33 cellular contexts compared by ENCODE assay signal in the genomic region with DNA sequence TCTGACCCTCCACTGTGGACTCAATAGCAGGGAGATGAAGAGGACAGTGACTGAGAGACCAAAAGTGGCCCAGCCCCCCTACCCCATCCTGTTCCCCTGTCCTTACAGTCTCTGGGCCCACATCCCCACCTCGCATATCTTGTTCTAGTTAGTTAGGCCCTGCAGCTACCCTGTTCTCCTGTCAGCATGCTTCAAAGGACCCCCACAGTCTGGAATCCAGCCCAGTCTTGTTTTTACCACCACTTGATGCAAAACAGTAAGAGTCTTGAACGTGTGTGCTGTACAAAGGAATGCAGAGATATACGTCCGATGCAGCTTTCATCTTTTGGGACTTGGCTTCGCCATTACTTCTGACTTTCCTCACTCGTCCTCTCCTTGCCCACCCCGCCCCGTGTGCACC. TPM values are rescaled to one million over a fixed set of nuclear protein-coding genes. Genes with fewer than 3 reads are reported as not detected.
DNase-seq lines count a peak whose midpoint lies in the region; ATAC-seq and TF ChIP-seq lines count a peak whose summit lies in the region.
"Had no signal": no experiment of that assay in that cellular context is flagged by ENCODE, and none has a peak within 500 bp of the region (broad histone marks: within the 10 kb centered on the region; RNA-seq: fewer than 3 reads in every experiment).

No MANE protein-coding gene starts in this region.

- CTCF ChIA-PET in PC-3 (lab: Charles Lee): no interaction called here

- BruUV-seq in PC-3 (replicated peaks; lab: Mats Ljungman, UMichigan): no TSS peak

- no peak overlapping the region for H3K4me2 ChIP-seq in PC-3 (ENCODE audit: low read length)

- H3K9me3 ChIP-seq in PC-3 (ENCODE audit: low read length): no peaks in the 10 kb centered on the region
- H3K9me3 ChIP-seq: HAP-1, prostate gland, upper lobe of left lung had no signal

- H3K36me3 Mint-ChIP-seq in activated naive CD8-positive, alpha-beta T cell: peaks cover 7% of the 10 kb centered on the region
- H3K36me3 Mint-ChIP-seq in activated naive CD8-positive, alpha-beta T cell treated with anti-CD3 and anti-CD28 coated beads for 36 hours: peaks cover 18% of the 10 kb centered on the region
- H3K36me3 Mint-ChIP-seq in activated T-helper 17 cell treated with anti-CD3 and anti-CD28 coated beads, Interleukin-2, amount 50 U/mL, for 72 hours (ENCODE audit: low read depth): peaks cover 100% of the 10 kb centered on the region
- H3K36me3 Mint-ChIP-seq in chondrocyte (ENCODE audit: low read depth): peaks cover 61% of the 10 kb centered on the region
- H3K36me3 Mint-ChIP-seq in stimulated activated naive B cell treated with anti-CD40 and anti-IgM and Interleukin-4, amounts not matched to agents 10 μg/mL and 1 μg/mL and 100 μg/mL, for 72 hours: peaks cover 66 to 82% of the 10 kb centered on the region in 2 donors
- H3K36me3 Mint-ChIP-seq: natural killer cell had no signal

- DNase-seq in activated naive CD8-positive, alpha-beta T cell treated with anti-CD3 and anti-CD28 coated beads for 36 hours: no peak
- DNase-seq in chondrocyte (ENCODE audit: low spot score) (no peak), NCI-H1417 (lab: John Stamatoyannopoulos, UW) (no peak), GDM1 (lab: John Stamatoyannopoulos, UW) (no peak), PC-3 (no peak)
- DNase-seq in stimulated activated naive B cell treated with anti-CD40 and anti-IgM and Interleukin-4, amounts not matched to agents 10 μg/mL and 1 μg/mL and 100 μg/mL, for 72 hours: no peak
- DNase-seq: ACHN; activated CD4-positive, alpha-beta T cell treated with anti-CD3 and anti-CD28 coated beads, Interleukin-2, amount 50 U/mL, for 1 hour; activated CD8-positive, alpha-beta memory T cell treated with anti-CD3 and anti-CD28 coated beads, Interleukin-2, amount 10 ng/mL, durations not matched to agents 7 days and 5 days; activated T-cell treated with anti-CD3 and anti-CD28 coated beads, Interleukin-2, amount 50 U/mL, for 72 hours; brain microvascular endothelial cell; effector CD4-positive, alpha-beta T cell; hypothalamus; left cardiac atrium; natural killer cell; NCI-H1694 treated with DMSO at 0.1 percent for 48 hours; NCI-H2171; NCI-H82; SIG-M5; substantia nigra; upper lobe of left lung had no signal

- H3K79me2 ChIP-seq in PC-3 (ENCODE audit: low read length): no peaks in the 10 kb centered on the region

- H3K4me1 Mint-ChIP-seq in activated naive CD8-positive, alpha-beta T cell (ENCODE audit: low read depth): peaks cover 4% of the 10 kb centered on the region
- H3K4me1 Mint-ChIP-seq in activated naive CD8-positive, alpha-beta T cell treated with anti-CD3 and anti-CD28 coated beads for 36 hours: no peaks in the 10 kb centered on the region
- peaks cover 8% of the 10 kb centered on the region for H3K4me1 Mint-ChIP-seq in activated T-helper 17 cell treated with anti-CD3 and anti-CD28 coated beads, Interleukin-2, amount 50 U/mL, for 72 hours
- H3K4me1 Mint-ChIP-seq in chondrocyte (ENCODE audit: low read depth): no peaks in the 10 kb centered on the region
- H3K4me1 Mint-ChIP-seq in stimulated activated naive B cell treated with anti-CD40 and anti-IgM and Interleukin-4, amounts not matched to agents 10 μg/mL and 1 μg/mL and 100 μg/mL, for 72 hours: peaks cover 0 to 6% of the 10 kb centered on the region in 2 donors
- H3K4me1 Mint-ChIP-seq: activated CD8-positive, alpha-beta memory T cell treated with anti-CD3 and anti-CD28 coated beads, Interleukin-2, amount 10 ng/mL, durations not matched to agents 7 days and 5 days; B cell; stimulated activated memory B cell treated with anti-CD40 and anti-IgM and Interleukin-4, amounts not matched to agents 10 μg/mL and 1 μg/mL and 100 μg/mL, for 72 hours; WTC11 had no signal

- H2AFZ ChIP-seq in PC-3 (ENCODE audit: low read length): no peak overlapping the region

- POLR2A ChIA-PET in PC-3 (lab: Charles Lee; ENCODE audit: unreplicated experiment): no interaction called here

- peaks cover 16% of the 10 kb centered on the region for H3K36me3 ChIP-seq in PC-3 (ENCODE audit: low read depth, low read length)

- no peaks in the 10 kb centered on the region for H3F3A ChIP-seq in PC-3 (ENCODE audit: low read length, unreplicated experiment)

- no peaks in the 10 kb centered on the region for H3K27me3 Mint-ChIP-seq in activated naive CD8-positive, alpha-beta T cell
- H3K27me3 Mint-ChIP-seq in activated naive CD8-positive, alpha-beta T cell treated with anti-CD3 and anti-CD28 coated beads for 36 hours: no peaks in the 10 kb centered on the region
- H3K27me3 Mint-ChIP-seq in activated T-helper 17 cell treated with anti-CD3 and anti-CD28 coated beads, Interleukin-2, amount 50 U/mL, for 72 hours: no peaks in the 10 kb centered on the region
- H3K27me3 Mint-ChIP-seq in chondrocyte (ENCODE audit: low read depth): no peaks in the 10 kb centered on the region
- H3K27me3 Mint-ChIP-seq in stimulated activated naive B cell treated with anti-CD40 and anti-IgM and Interleukin-4, amounts not matched to agents 10 μg/mL and 1 μg/mL and 100 μg/mL, for 72 hours: no peaks in the 10 kb centered on the region
- H3K27me3 Mint-ChIP-seq: activated CD8-positive, alpha-beta memory T cell treated with anti-CD3 and anti-CD28 coated beads, Interleukin-2, amount 10 ng/mL, durations not matched to agents 7 days and 5 days; B cell; stimulated activated memory B cell treated with anti-CD40 and anti-IgM and Interleukin-4, amounts not matched to agents 10 μg/mL and 1 μg/mL and 100 μg/mL, for 72 hours had no signal

- no peaks in the 10 kb centered on the region for H4K20me1 ChIP-seq in PC-3 (ENCODE audit: low read length)

- no peak overlapping the region for H3K4me3 ChIP-seq in PC-3 (ENCODE audit: low read length)
- H3K4me3 ChIP-seq: HAP-1, lung, prostate gland, upper lobe of left lung had no signal

- intact Hi-C loops in PC-3 (cut with micrococcal nuclease): no loop called here

- no peaks in the 10 kb centered on the region for H3K27me3 ChIP-seq in PC-3 (ENCODE audit: low read length)
- H3K27me3 ChIP-seq: brain microvascular endothelial cell, upper lobe of left lung had no signal

- H3K9ac ChIP-seq in PC-3 (ENCODE audit: low read length): no peak overlapping the region

- TF ChIP-seq CTCF in chondrocyte (IDR thresholded peaks at IDR 0.05): no peak
- TF ChIP-seq CTCF in PC-3 (conservative IDR thresholded peaks at IDR 0.05; ENCODE audit: low read depth, low read length): no peak

- peak overlapping the region; percentile 41 for H3K27ac Mint-ChIP-seq in activated naive CD8-positive, alpha-beta T cell
- H3K27ac Mint-ChIP-seq in activated naive CD8-positive, alpha-beta T cell treated with anti-CD3 and anti-CD28 coated beads for 36 hours: no peak overlapping the region
- H3K27ac Mint-ChIP-seq in activated T-helper 17 cell treated with anti-CD3 and anti-CD28 coated beads, Interleukin-2, amount 50 U/mL, for 72 hours: peak overlapping the region; percentile 78
- H3K27ac Mint-ChIP-seq in chondrocyte (ENCODE audit: unreplicated experiment): peak overlapping the region; percentile 59
- peak overlapping the region; percentile 87 for H3K27ac Mint-ChIP-seq in stimulated activated naive B cell treated with anti-CD40 and anti-IgM and Interleukin-4, amounts not matched to agents 10 μg/mL and 1 μg/mL and 100 μg/mL, for 72 hours
- H3K27ac Mint-ChIP-seq: B cell; stimulated activated memory B cell treated with anti-CD40 and anti-IgM and Interleukin-4, amounts not matched to agents 10 μg/mL and 1 μg/mL and 100 μg/mL, for 72 hours had no signal

- no peaks in the 10 kb centered on the region for H3K9me3 Mint-ChIP-seq in activated naive CD8-positive, alpha-beta T cell (ENCODE audit: low read depth)
- no peaks in the 10 kb centered on the region for H3K9me3 Mint-ChIP-seq in activated naive CD8-positive, alpha-beta T cell treated with anti-CD3 and anti-CD28 coated beads for 36 hours
- no peaks in the 10 kb centered on the region for H3K9me3 Mint-ChIP-seq in activated T-helper 17 cell treated with anti-CD3 and anti-CD28 coated beads, Interleukin-2, amount 50 U/mL, for 72 hours
- H3K9me3 Mint-ChIP-seq in chondrocyte (ENCODE audit: low read depth): no peaks in the 10 kb centered on the region
- no peaks in the 10 kb centered on the region for H3K9me3 Mint-ChIP-seq in stimulated activated naive B cell treated with anti-CD40 and anti-IgM and Interleukin-4, amounts not matched to agents 10 μg/mL and 1 μg/mL and 100 μg/mL, for 72 hours
- H3K9me3 Mint-ChIP-seq: activated T-cell treated with anti-CD3 and anti-CD28 coated beads, Interleukin-2, amount 50 U/mL, for 72 hours; natural killer cell; stimulated activated memory B cell treated with anti-CD40 and anti-IgM and Interleukin-4, amounts not matched to agents 10 μg/mL and 1 μg/mL and 100 μg/mL, for 72 hours; WTC11 had no signal

- H3K9me2 ChIP-seq in PC-3 (replicated peaks; ENCODE audit: low read length): no peaks in the 10 kb centered on the region

- H3K4me3 Mint-ChIP-seq in activated naive CD8-positive, alpha-beta T cell: no peak overlapping the region
- no peak overlapping the region for H3K4me3 Mint-ChIP-seq in activated naive CD8-positive, alpha-beta T cell treated with anti-CD3 and anti-CD28 coated beads for 36 hours
- H3K4me3 Mint-ChIP-seq in activated T-helper 17 cell treated with anti-CD3 and anti-CD28 coated beads, Interleukin-2, amount 50 U/mL, for 72 hours: no peak overlapping the region
- no peak overlapping the region for H3K4me3 Mint-ChIP-seq in chondrocyte (ENCODE audit: unreplicated experiment)
- H3K4me3 Mint-ChIP-seq in stimulated activated naive B cell treated with anti-CD40 and anti-IgM and Interleukin-4, amounts not matched to agents 10 μg/mL and 1 μg/mL and 100 μg/mL, for 72 hours: no peak overlapping the region
- H3K4me3 Mint-ChIP-seq: activated CD8-positive, alpha-beta memory T cell treated with anti-CD3 and anti-CD28 coated beads, Interleukin-2, amount 10 ng/mL, durations not matched to agents 7 days and 5 days; activated T-cell treated with anti-CD3 and anti-CD28 coated beads, Interleukin-2, amount 50 U/mL, for 72 hours; B cell; natural killer cell; stimulated activated memory B cell treated with anti-CD40 and anti-IgM and Interleukin-4, amounts not matched to agents 10 μg/mL and 1 μg/mL and 100 μg/mL, for 72 hours; WTC11 had no signal

- ATAC-seq in activated T-helper 17 cell treated with anti-CD3 and anti-CD28 coated beads, Interleukin-2, amount 50 U/mL, for 72 hours (replicated peaks): no peak
- no peak for ATAC-seq in stimulated activated naive B cell treated with anti-CD40 and anti-IgM and Interleukin-4, amounts not matched to agents 10 μg/mL and 1 μg/mL and 100 μg/mL, for 72 hours (replicated peaks)
- ATAC-seq in PC-3: no peak
- ATAC-seq: activated CD8-positive, alpha-beta memory T cell treated with anti-CD3 and anti-CD28 coated beads, Interleukin-2, amount 10 ng/mL, durations not matched to agents 7 days and 5 days; activated T-cell treated with anti-CD3 and anti-CD28 coated beads, Interleukin-2, amount 50 U/mL, for 72 hours; left cardiac atrium; natural killer cell; stimulated activated memory B cell treated with anti-CD40 and anti-IgM and Interleukin-4, amounts not matched to agents 10 μg/mL and 1 μg/mL and 100 μg/mL, for 72 hours; WTC11 had no signal

- H3K27ac ChIP-seq in PC-3 (ENCODE audit: low read length): no peak overlapping the region
- H3K27ac ChIP-seq: brain microvascular endothelial cell, epithelial cell of prostate, prostate gland, upper lobe of left lung had no signal

- H3K4me1 ChIP-seq in PC-3 (ENCODE audit: insufficient read depth, low read length): no peaks in the 10 kb centered on the region
- H3K4me1 ChIP-seq: HAP-1, prostate gland, upper lobe of left lung had no signal

RNA-seq across cellular contexts. Expression of a gene that starts 12.2 kb away (rescaled TPM):
- total RNA-seq in activated naive CD8-positive, alpha-beta T cell treated with anti-CD3 and anti-CD28 coated beads for 36 hours: 10 to 100 TPM; 19.4 to 21.5 TPM
- 10 to 100 TPM; 51.3 to 73.7 TPM for total RNA-seq in activated T-helper 17 cell treated with anti-CD3 and anti-CD28 coated beads, Interleukin-2, amount 50 U/mL, for 72 hours
- total RNA-seq in chondrocyte (46.7 to 48.0 TPM (median 46.8 TPM) in 3 replicates), PC-3 (2014; rRNA removed) (24.1 and 30.4 TPM in 2 replicates)

RNA-seq across cellular contexts. Expression of a gene that starts 40.5 kb away (rescaled TPM):
- 10 to 100 TPM; 22.1 to 23.0 TPM for total RNA-seq in activated naive CD8-positive, alpha-beta T cell treated with anti-CD3 and anti-CD28 coated beads for 36 hours
- total RNA-seq in activated T-helper 17 cell treated with anti-CD3 and anti-CD28 coated beads, Interleukin-2, amount 50 U/mL, for 72 hours: 10 to 100 TPM; 22.1 to 23.7 TPM
- total RNA-seq in chondrocyte (17.9 to 27.7 TPM (median 18.3 TPM) in 3 replicates), PC-3 (2014; rRNA removed) (28.2 and 35.1 TPM in 2 replicates)

RNA-seq across cellular contexts. Expression of a gene that starts 54.8 kb away (rescaled TPM):
- total RNA-seq in activated naive CD8-positive, alpha-beta T cell treated with anti-CD3 and anti-CD28 coated beads for 36 hours: not detected
- total RNA-seq in activated T-helper 17 cell treated with anti-CD3 and anti-CD28 coated beads, Interleukin-2, amount 50 U/mL, for 72 hours: not detected
- total RNA-seq in chondrocyte (not detected in 3 replicates), PC-3 (2014; rRNA removed) (not detected in 2 replicates)
- total RNA-seq: activated CD8-positive, alpha-beta memory T cell treated with anti-CD3 and anti-CD28 coated beads, Interleukin-2, amount 10 ng/mL, durations not matched to agents 7 days and 5 days; activated T-cell treated with anti-CD3 and anti-CD28 coated beads, Interleukin-2, amount 50 U/mL, for 72 hours; B cell; left cardiac atrium; mononuclear cell; natural killer cell; NCI-H460; occipital lobe had no signal
